Comparison of ENCODE assay signal across 14 cellular contexts in genomic region chr7:80636709-80637108, GRCh38. TPM values are rescaled to one million over a fixed set of nuclear protein-coding genes. Genes with fewer than 3 reads are reported as not detected.
"Had no signal": no experiment of that assay in that cellular context is flagged by ENCODE, and none has a peak within 500 bp of the region (broad histone marks: within the 10 kb centered on the region; RNA-seq: fewer than 3 reads in every experiment).

No MANE protein-coding gene starts in this region.

- H3K4me1 ChIP-seq: ascending aorta, breast epithelium had no signal

- H3K4me3 ChIP-seq: ascending aorta, breast epithelium had no signal

- DNase-seq: activated CD4-positive, alpha-beta T cell treated with anti-CD3 and anti-CD28 coated beads for 1 hour; activated CD4-positive, alpha-beta T cell treated with anti-CD3 and anti-CD28 coated beads, Interleukin-2, amount 50 U/mL, for 4 hours; activated naive CD4-positive, alpha-beta T cell treated with anti-CD3 and anti-CD28 coated beads for 36 hours; activated naive CD8-positive, alpha-beta T cell treated with anti-CD3 and anti-CD28 coated beads, Interleukin-2, amount 50 U/mL, for 24 hours; effector memory CD4-positive, alpha-beta T cell; hippocampal formation had no signal

- H3K4me1 Mint-ChIP-seq: activated naive CD8-positive, alpha-beta T cell treated with anti-CD3 and anti-CD28 coated beads, Interleukin-2, amount 50 U/mL, for 24 hours; stimulated activated effector memory CD8-positive, alpha-beta T cell treated with anti-CD3 and anti-CD28 coated beads, Interleukin-12 subunit alpha, Interleukin-12 subunit beta, amount 100 ng/mL, for 72 hours had no signal

- ATAC-seq: activated naive CD8-positive, alpha-beta T cell treated with anti-CD3 and anti-CD28 coated beads, Interleukin-2, amount 50 U/mL, for 24 hours; sciatic nerve; stimulated activated effector memory CD8-positive, alpha-beta T cell treated with anti-CD3 and anti-CD28 coated beads, Interleukin-12 subunit alpha, Interleukin-12 subunit beta, amount 100 ng/mL, for 72 hours had no signal

- H3K9me3 ChIP-seq: ascending aorta, breast epithelium had no signal

- H3K27me3 ChIP-seq: ascending aorta, breast epithelium had no signal

- H3K36me3 ChIP-seq: ascending aorta, breast epithelium had no signal

- H3K27me3 Mint-ChIP-seq: activated naive CD8-positive, alpha-beta T cell treated with anti-CD3 and anti-CD28 coated beads, Interleukin-2, amount 50 U/mL, for 24 hours; dendritic cell treated with granulocyte-macrophage colony-stimulating factor and Interleukin-4, amounts not matched to agents 40 ng/mL and 50 ng/mL, for 4 days had no signal

- H3K9me3 Mint-ChIP-seq: activated naive CD4-positive, alpha-beta T cell treated with anti-CD3 and anti-CD28 coated beads for 36 hours; activated T-helper 2 cell treated with anti-CD3 and anti-CD28 coated beads, Interferon-gamma antibody, Interleukin-2, Interleukin-4, amounts not matched to agents 10 μg/mL and 5 μg/mL and 100 μg/mL, durations not matched to agents 14 hours and 24 hours and 36 hours; dendritic cell treated with granulocyte-macrophage colony-stimulating factor and Interleukin-4, amounts not matched to agents 40 ng/mL and 50 ng/mL, for 4 days had no signal

- H3K4me3 Mint-ChIP-seq: activated naive CD4-positive, alpha-beta T cell treated with anti-CD3 and anti-CD28 coated beads for 36 hours; activated naive CD8-positive, alpha-beta T cell treated with anti-CD3 and anti-CD28 coated beads, Interleukin-2, amount 50 U/mL, for 24 hours; dendritic cell treated with granulocyte-macrophage colony-stimulating factor and Interleukin-4, amounts not matched to agents 40 ng/mL and 50 ng/mL, for 4 days; neural crest cell; stimulated activated effector memory CD8-positive, alpha-beta T cell treated with anti-CD3 and anti-CD28 coated beads, Interleukin-12 subunit alpha, Interleukin-12 subunit beta, amount 100 ng/mL, for 72 hours had no signal

- H3K27ac ChIP-seq: ascending aorta had no signal

- H3K36me3 Mint-ChIP-seq: stimulated activated effector memory CD8-positive, alpha-beta T cell treated with anti-CD3 and anti-CD28 coated beads, Interleukin-12 subunit alpha, Interleukin-12 subunit beta, amount 100 ng/mL, for 72 hours had no signal

RNA-seq across cellular contexts. Expression of gene CD36, which starts 1.7 kb away (rescaled TPM):
- total RNA-seq: activated naive CD4-positive, alpha-beta T cell treated with anti-CD3 and anti-CD28 coated beads for 36 hours; activated T-helper 2 cell treated with anti-CD3 and anti-CD28 coated beads, Interferon-gamma antibody, Interleukin-2, Interleukin-4, amounts not matched to agents 10 μg/mL and 5 μg/mL and 100 μg/mL, durations not matched to agents 14 hours and 24 hours and 36 hours; T-helper 1 cell treated with Interleukin-12 subunit alpha and Interleukin-12 subunit beta and Interleukin-4 antibody, amounts not matched to agents 30 ng/mL and 1 ng/mL, for 36 hours had no signal
